In genomic region chr6:33428219-33428890, GRCh38 we compare ENCODE assay signal across 1 cellular context.
TF ChIP-seq lines count a peak whose summit lies in the region.

No MANE protein-coding gene starts in this region.

TF ChIP-seq in HepG2, 621 proteins besides CTCF, POLR2A, EP300 and RAD21 (continued from another document and continues in another):
- TF ChIP-seq FOXP4 (CRISPR knock-in tag; IDR thresholded peaks at IDR 0.05) (no peak), ZFX (CRISPR knock-in tag; IDR thresholded peaks at IDR 0.05; ENCODE audit: low read depth) (peak; percentile 45), ZSCAN31 (CRISPR knock-in tag; IDR thresholded peaks at IDR 0.05; ENCODE audit: low read depth) (no peak), ZFP37 (CRISPR knock-in tag; IDR thresholded peaks at IDR 0.05; ENCODE audit: borderline replicate concordance) (no peak), ZNF839 (CRISPR knock-in tag; IDR thresholded peaks at IDR 0.05; ENCODE audit: borderline replicate concordance) (no peak; the same call in 1 of the 2 replicates), ATM (IDR thresholded peaks at IDR 0.05; ENCODE audit: borderline replicate concordance) (no peak), EHMT2 (IDR thresholded peaks at IDR 0.05; ENCODE audit: borderline replicate concordance, low read depth, low read length) (no peak), POGK (CRISPR knock-in tag; conservative IDR thresholded peaks at IDR 0.05) (peak; percentile 73; the same call in 1 of the 2 replicates), ZNF333 (CRISPR knock-in tag; IDR thresholded peaks at IDR 0.05; ENCODE audit: borderline replicate concordance) (0 out of 2 replicates have a peak, but pooled peaks have one; percentile 39), GTF2F1 (IDR thresholded peaks at IDR 0.05; ENCODE audit: low read length) (no peak), KLF6 (CRISPR knock-in tag; IDR thresholded peaks at IDR 0.05) (0 out of 2 replicates have a peak, but pooled peaks have one; percentile 27), ZNF232 (CRISPR knock-in tag; IDR thresholded peaks at IDR 0.05; ENCODE audit: borderline replicate concordance) (no peak), BRCA1 (CRISPR knock-in tag; IDR thresholded peaks at IDR 0.05) (no peak), ZBTB38 (CRISPR knock-in tag; IDR thresholded peaks at IDR 0.05) (peak; percentile 76), ZNF782 (CRISPR knock-in tag; IDR thresholded peaks at IDR 0.05; ENCODE audit: borderline replicate concordance) (no peak), HBP1 (CRISPR knock-in tag; IDR thresholded peaks at IDR 0.05; ENCODE audit: low read depth) (no peak; the same call in 1 of the 2 replicates), ZNF280D (CRISPR knock-in tag; IDR thresholded peaks at IDR 0.05) (peak; percentile 55; the same call in 1 of the 2 replicates), NFE2L2 (IDR thresholded peaks at IDR 0.05; ENCODE audit: low read length) (no peak), SAFB2 (CRISPR knock-in tag; IDR thresholded peaks at IDR 0.05; ENCODE audit: borderline replicate concordance, low read depth) (peak; percentile 78; the same call in 1 of the 2 replicates), DZIP1 (CRISPR knock-in tag; IDR thresholded peaks at IDR 0.05) (no peak), ZNF800 (CRISPR knock-in tag; IDR thresholded peaks at IDR 0.05) (no peak), ZKSCAN5 (CRISPR knock-in tag; IDR thresholded peaks at IDR 0.05) (no peak), CHCHD3 (CRISPR knock-in tag; IDR thresholded peaks at IDR 0.05) (no peak), XBP1 (CRISPR knock-in tag; IDR thresholded peaks at IDR 0.05) (no peak), PITX1 (CRISPR knock-in tag; IDR thresholded peaks at IDR 0.05) (peak; percentile 13; the same call in 1 of the 2 replicates), TERF1 (CRISPR knock-in tag; IDR thresholded peaks at IDR 0.05) (0 out of 2 replicates have a peak, but pooled peaks have one; percentile 63), JARID2 (CRISPR knock-in tag; IDR thresholded peaks at IDR 0.05; ENCODE audit: insufficient replicate concordance) (peak; percentile 52), ZNF773 (CRISPR knock-in tag; IDR thresholded peaks at IDR 0.05; ENCODE audit: borderline replicate concordance) (peak; percentile 27; the same call in 1 of the 2 replicates), E2F5 (CRISPR knock-in tag; conservative IDR thresholded peaks at IDR 0.05) (peak; percentile 43; the same call in 1 of the 2 replicates), HNF4A (CRISPR knock-in tag; IDR thresholded peaks at IDR 0.05) (0 out of 2 replicates have a peak, but pooled peaks have one; percentile 10), RBM22 (optimal IDR thresholded peaks at IDR 0.05; ENCODE audit: low read length) (no peak), GABPB1 (CRISPR knock-in tag; IDR thresholded peaks at IDR 0.05) (peak; percentile 54; the same call in 1 of the 2 replicates), ZNF672 (CRISPR knock-in tag; IDR thresholded peaks at IDR 0.05) (no peak), NR0B2 (CRISPR knock-in tag; IDR thresholded peaks at IDR 0.05) (peak; percentile 71; the same call in 1 of the 2 replicates), ZNF124 (CRISPR knock-in tag; IDR thresholded peaks at IDR 0.05) (no peak), TFDP2 (CRISPR knock-in tag; IDR thresholded peaks at IDR 0.05) (no peak), ZFY (CRISPR knock-in tag; IDR thresholded peaks at IDR 0.05) (peak; percentile 44; the same call in 1 of the 2 replicates), ZNF468 (CRISPR knock-in tag; IDR thresholded peaks at IDR 0.05) (0 out of 2 replicates have a peak, but pooled peaks have one; percentile 57), KDM5B (CRISPR knock-in tag; IDR thresholded peaks at IDR 0.05; ENCODE audit: borderline replicate concordance) (peak; percentile 87; the same call in 1 of the 2 replicates), ZC3H4 (CRISPR knock-in tag; IDR thresholded peaks at IDR 0.05; ENCODE audit: borderline replicate concordance) (no peak), PHF20 (CRISPR knock-in tag; IDR thresholded peaks at IDR 0.05) (0 out of 2 replicates have a peak, but pooled peaks have one; percentile 8), MXI1 (IDR thresholded peaks at IDR 0.05; ENCODE audit: borderline replicate concordance, low read depth, low read length) (0 out of 3 replicates have a peak, but pooled peaks have one; percentile 38), HMG20A (CRISPR knock-in tag; IDR thresholded peaks at IDR 0.05; ENCODE audit: borderline replicate concordance) (no peak), MZF1 (CRISPR knock-in tag; IDR thresholded peaks at IDR 0.05; ENCODE audit: borderline replicate concordance) (no peak), SKI (IDR thresholded peaks at IDR 0.05; ENCODE audit: partially characterized antibody) (no peak), NFKB2 (CRISPR knock-in tag; IDR thresholded peaks at IDR 0.05; ENCODE audit: borderline replicate concordance) (peak; percentile 73; the same call in 1 of the 2 replicates), ZNF780A (CRISPR knock-in tag; IDR thresholded peaks at IDR 0.05) (0 out of 2 replicates have a peak, but pooled peaks have one; percentile 32), KLF15 (CRISPR knock-in tag; IDR thresholded peaks at IDR 0.05; ENCODE audit: borderline replicate concordance) (no peak), HNRNPL (IDR thresholded peaks at IDR 0.05; ENCODE audit: low read depth, low read length) (0 out of 2 replicates have a peak, but pooled peaks have one; percentile 35), NFYC (CRISPR knock-in tag; IDR thresholded peaks at IDR 0.05) (no peak)
